In the genomic region with DNA sequence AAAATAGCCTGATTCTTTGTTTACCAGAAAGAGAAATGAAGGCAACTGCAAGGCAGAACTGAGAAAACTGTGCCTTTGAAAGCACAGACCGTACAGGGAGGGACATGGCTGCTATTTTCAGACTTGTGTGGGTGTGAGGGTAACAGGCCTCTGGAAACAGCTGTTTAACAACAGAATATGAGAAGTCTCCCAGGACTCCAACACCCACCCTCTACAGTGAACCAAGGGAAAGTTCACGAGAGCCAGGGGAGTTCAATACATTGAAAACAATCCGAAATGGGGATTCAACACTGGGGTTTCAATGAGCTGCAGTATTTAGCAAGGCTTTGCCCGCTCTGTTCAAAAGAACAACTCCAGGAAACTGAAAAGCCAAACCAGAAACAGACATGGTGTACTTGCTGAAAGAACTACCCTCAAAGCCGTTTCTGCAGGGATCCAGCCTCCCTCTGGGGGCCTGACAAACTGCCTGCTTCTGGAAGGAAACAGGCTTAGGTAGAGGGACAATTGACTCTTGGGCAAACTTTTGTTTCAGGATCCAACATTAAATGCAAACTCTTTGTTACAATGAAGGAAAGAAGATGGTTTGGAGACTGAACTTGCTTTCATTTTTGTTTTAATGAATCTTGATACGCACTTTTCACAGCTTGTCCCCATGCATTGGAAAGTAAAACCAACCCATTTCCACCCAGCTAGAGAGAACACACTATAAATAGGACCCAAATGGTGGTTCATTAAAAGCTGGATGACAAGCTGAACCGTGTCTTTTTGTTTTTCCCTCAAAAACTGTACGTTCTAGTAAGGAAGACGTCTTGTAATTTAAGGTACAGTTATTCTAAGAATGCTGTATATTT, we compare ENCODE assay signal across 8 cellular contexts.
A peak's percentile ranks its signal among the peaks of the same experiment; 100 is the strongest.
DNase-seq lines count a peak whose midpoint lies in the region; ATAC-seq and TF ChIP-seq lines count a peak whose summit lies in the region.

No MANE protein-coding gene starts in this region.

- POLR2A ChIA-PET in activated CD8-positive, alpha-beta T cell treated with anti-CD3 and anti-CD28 coated beads for 36 hours (lab: Charles Lee), result interaction anchor here (1.1 kb wide), 1 partner anchor 380 kb away, joined by 3 read pairs; no protein-coding TSS in a partner anchor

- DNase-seq in activated CD8-positive, alpha-beta T cell treated with anti-CD3 and anti-CD28 coated beads for 36 hours, result peak; percentile 8
- peak; percentile 38 to 53 (median 52) for DNase-seq in immature natural killer cell
- no peak for DNase-seq in upper lobe of left lung
- no peak for DNase-seq in NCI-H526 (lab: John Stamatoyannopoulos, UW)
- no peak for DNase-seq in HPDE6-E6E7 (ENCODE audit: extremely low spot score)
- DNase-seq in foreskin keratinocyte, result no peak

- CTCF ChIA-PET in activated CD8-positive, alpha-beta T cell treated with anti-CD3 and anti-CD28 coated beads for 36 hours (lab: Charles Lee), result no interaction called here

- peak overlapping the region; percentile 90 for H3K27ac Mint-ChIP-seq in activated CD8-positive, alpha-beta T cell treated with anti-CD3 and anti-CD28 coated beads for 36 hours
- peak overlapping the region; percentile 90 to 98 (median 96) for H3K27ac Mint-ChIP-seq in immature natural killer cell

- peaks cover 0 to 2% (median 0%) of the 10 kb centered on the region in 4 donors for H3K4me1 ChIP-seq in upper lobe of left lung
- no peaks in the 10 kb centered on the region for H3K4me1 ChIP-seq in foreskin keratinocyte

- H3K27ac ChIP-seq in upper lobe of left lung, result peak overlapping the region; percentile 57 to 71 (median 63)
- no peak overlapping the region for H3K27ac ChIP-seq in foreskin keratinocyte

- ATAC-seq in GM18858 (IDR thresholded peaks at IDR 0.05; ENCODE audit: unreplicated experiment) (peak; percentile 74), HG02642 (IDR thresholded peaks at IDR 0.05; ENCODE audit: poor library complexity, unreplicated experiment) (peak; percentile 92), upper lobe of left lung (ENCODE audit: low FRiP score in 2 of 2) (peak in 1 of 2 donors; percentile 65), foreskin keratinocyte (no peak)
- ATAC-seq in activated CD8-positive, alpha-beta T cell treated with anti-CD3 and anti-CD28 coated beads for 36 hours, result peak; percentile 76

- no peak for TF ChIP-seq POLR2A in upper lobe of left lung (IDR thresholded peaks at IDR 0.05)

- no peaks in the 10 kb centered on the region for H3K36me3 ChIP-seq in upper lobe of left lung

- TF ChIP-seq CTCF in activated CD8-positive, alpha-beta T cell treated with anti-CD3 and anti-CD28 coated beads for 36 hours (IDR thresholded peaks at IDR 0.05), result no peak
- TF ChIP-seq CTCF in upper lobe of left lung (IDR thresholded peaks at IDR 0.05) (no peak), foreskin keratinocyte (conservative IDR thresholded peaks at IDR 0.05) (no peak)

- no peaks in the 10 kb centered on the region for H3K9me3 ChIP-seq in upper lobe of left lung

- no peaks in the 10 kb centered on the region for H3K9me3 Mint-ChIP-seq in activated CD8-positive, alpha-beta T cell treated with anti-CD3 and anti-CD28 coated beads for 36 hours
- H3K9me3 Mint-ChIP-seq in immature natural killer cell, result no peaks in the 10 kb centered on the region

- 59 to 70% methylated on average over 9 of the region's 9 CpGs for WGBS in upper lobe of left lung, 2 donors

- H3K27me3 Mint-ChIP-seq in activated CD8-positive, alpha-beta T cell treated with anti-CD3 and anti-CD28 coated beads for 36 hours, result no peaks in the 10 kb centered on the region
- peaks cover 2 to 17% (median 3%) of the 10 kb centered on the region in 3 donors for H3K27me3 Mint-ChIP-seq in immature natural killer cell (ENCODE audit: low read depth in 3 of 3)

- H3K4me3 ChIP-seq in upper lobe of left lung, result no peak overlapping the region

- intact Hi-C loops in activated CD8-positive, alpha-beta T cell treated with anti-CD3 and anti-CD28 coated beads for 36 hours (cut with micrococcal nuclease), result no loop called here

- peaks cover 25% of the 10 kb centered on the region for H3K4me1 Mint-ChIP-seq in activated CD8-positive, alpha-beta T cell treated with anti-CD3 and anti-CD28 coated beads for 36 hours (ENCODE audit: low read depth)
- H3K4me1 Mint-ChIP-seq in immature natural killer cell, result peaks cover 25 to 29% of the 10 kb centered on the region in 2 donors

- TF ChIP-seq EP300 in upper lobe of left lung (IDR thresholded peaks at IDR 0.05), result no peak

- no peaks in the 10 kb centered on the region for H3K36me3 Mint-ChIP-seq in activated CD8-positive, alpha-beta T cell treated with anti-CD3 and anti-CD28 coated beads for 36 hours (ENCODE audit: low read depth)
- H3K36me3 Mint-ChIP-seq in immature natural killer cell, result peaks cover 0 to 4% (median 0%) of the 10 kb centered on the region in 3 donors

- H3K27me3 ChIP-seq in upper lobe of left lung, result no peaks in the 10 kb centered on the region
- no peaks in the 10 kb centered on the region for H3K27me3 ChIP-seq in foreskin keratinocyte

- peak overlapping the region; percentile 68 for H3K4me3 Mint-ChIP-seq in activated CD8-positive, alpha-beta T cell treated with anti-CD3 and anti-CD28 coated beads for 36 hours
- peak overlapping the region; percentile 58 to 85 (median 70) for H3K4me3 Mint-ChIP-seq in immature natural killer cell

Comparison
In these comparisons a context has a peak if more than half of its experiments do, and no peak if none do; other contexts are left out.
1. DNase-seq: peak in activated CD8-positive, alpha-beta T cell treated with anti-CD3 and anti-CD28 coated beads for 36 hours (single experiment) and immature natural killer cell (3 of 3); none in upper lobe of left lung (0 of 2), NCI-H526 (0 of 2), HPDE6-E6E7 (single experiment) and foreskin keratinocyte (0 of 2).